ENCODE assay signal across 8 cellular contexts in genomic region chr20:44736170-44737021, GRCh38. TPM values are rescaled to one million over a fixed set of nuclear protein-coding genes. Genes with fewer than 3 reads are reported as not detected.
DNase-seq lines count a peak whose midpoint lies in the region; ATAC-seq and TF ChIP-seq lines count a peak whose summit lies in the region.

No MANE protein-coding gene starts in this region.

- intact Hi-C loops in heart left ventricle (cut with DNase I) = loop anchor here in 4 of 10 donors (10.0 kb wide), 3 partner anchors 202 to 522 kb away; partner anchors contain the start of gene OSER1 (in 2 of the 4)

- H3K4me1 ChIP-seq in heart left ventricle = peaks cover 0 to 16% (median 4%) of the 10 kb centered on the region in 12 donors
- H3K4me1 ChIP-seq in effector memory CD4-positive, alpha-beta T cell (ENCODE audit: control insufficient read depth, insufficient read depth, low read length, poor library complexity, severe bottlenecking) = no peaks in the 10 kb centered on the region

- H3K36me3 ChIP-seq in heart left ventricle = no peaks in the 10 kb centered on the region
- no peaks in the 10 kb centered on the region for H3K36me3 ChIP-seq in effector memory CD4-positive, alpha-beta T cell (ENCODE audit: control insufficient read depth, insufficient read depth, low read length)

- 44 to 61% (median 48%) methylated on average over 6 of the region's 6 CpGs for WGBS in heart left ventricle, 4 donors

- no peaks in the 10 kb centered on the region for H3K27me3 Mint-ChIP-seq in activated naive CD8-positive, alpha-beta T cell

- TF ChIP-seq POLR2A in heart left ventricle (IDR thresholded peaks at IDR 0.05) = no peak

- H3K4me1 Mint-ChIP-seq in activated naive CD8-positive, alpha-beta T cell (ENCODE audit: low read depth) = peaks cover 18% of the 10 kb centered on the region

- no peaks in the 10 kb centered on the region for H3K9me3 Mint-ChIP-seq in activated naive CD8-positive, alpha-beta T cell (ENCODE audit: low read depth)

- H3K27ac ChIP-seq in heart left ventricle = peak overlapping the region in 1 of 12 donors; percentile 35
- no peak overlapping the region for H3K27ac ChIP-seq in effector memory CD4-positive, alpha-beta T cell (ENCODE audit: insufficient read depth, low read length, poor library complexity, severe bottlenecking)

- peak overlapping the region in 1 of 12 donors; percentile 25 for H3K4me3 ChIP-seq in heart left ventricle
- H3K4me3 ChIP-seq in effector memory CD4-positive, alpha-beta T cell (ENCODE audit: insufficient read depth, low read depth, low read length, poor library complexity, severe bottlenecking) = no peak overlapping the region

- no peaks in the 10 kb centered on the region for H3K36me3 Mint-ChIP-seq in activated naive CD8-positive, alpha-beta T cell

- TF ChIP-seq CTCF in GM10266 (IDR thresholded peaks at IDR 0.05; ENCODE audit: control insufficient read depth, insufficient read depth, low read depth, missing control alignments) (no peak), heart left ventricle (IDR thresholded peaks at IDR 0.05) (peak in 3 of 12 donors; percentile 16 to 30 (median 27))

- peak overlapping the region; percentile 36 for H3K4me3 Mint-ChIP-seq in activated naive CD8-positive, alpha-beta T cell

- ATAC-seq in heart left ventricle (peak; percentile 53 to 85 (median 78)), GM19328 (IDR thresholded peaks at IDR 0.05; ENCODE audit: unreplicated experiment) (no peak)

- DNase-seq in AG08396 (ENCODE audit: low spot score) (peak; percentile 68), GM10266 (ENCODE audit: extremely low spot score) (peak; percentile 61), NCI-H524 (lab: John Stamatoyannopoulos, UW) (peak; percentile 84 to 92), heart left ventricle (peak in 4 of 5 donors; percentile 59 to 79 (median 70)), pulmonary artery endothelial cell (ENCODE audit: low read depth, low spot score) (peak; percentile 63)
- no peak for DNase-seq in effector memory CD4-positive, alpha-beta T cell

- no peaks in the 10 kb centered on the region for H3K27me3 ChIP-seq in heart left ventricle
- no peaks in the 10 kb centered on the region for H3K27me3 ChIP-seq in effector memory CD4-positive, alpha-beta T cell (replicated peaks; ENCODE audit: control insufficient read depth, insufficient read depth, low read length, poor library complexity, severe bottlenecking)

- peak overlapping the region; percentile 62 for H3K27ac Mint-ChIP-seq in activated naive CD8-positive, alpha-beta T cell

- no peaks in the 10 kb centered on the region for H3K9me3 ChIP-seq in heart left ventricle
- H3K9me3 ChIP-seq in effector memory CD4-positive, alpha-beta T cell (ENCODE audit: control insufficient read depth, low read length) = no peaks in the 10 kb centered on the region

RNA-seq across cellular contexts. Expression of gene KCNK15, which starts 9.3 kb away (rescaled TPM):
- total RNA-seq in heart left ventricle (1 to 10 TPM in 2 of 9 donors, under 1 TPM in 7; 0.12 to 2.2 (median 0.39) TPM), pulmonary artery endothelial cell (not detected in 2 replicates)
- under 1 TPM; 0.23 to 0.33 TPM for polyA plus RNA-seq in heart left ventricle

RNA-seq across cellular contexts. Expression of gene CCN5, which starts 21.2 kb away (rescaled TPM):
- total RNA-seq in heart left ventricle (10 to 100 TPM in 8 of 9 donors, 1 to 10 TPM in 1; 7.3 to 62.3 (median 28.7) TPM), pulmonary artery endothelial cell (not detected in 2 replicates)
- 10 to 100 TPM; 11.0 to 92.3 TPM for polyA plus RNA-seq in heart left ventricle

Comparison
In these comparisons a context has a peak if more than half of its experiments do, and no peak if none do; other contexts are left out.
1. DNase-seq: peak in AG08396 (single experiment), GM10266 (single experiment), NCI-H524 (2 of 2), heart left ventricle (4 of 5) and pulmonary artery endothelial cell (single experiment); none in effector memory CD4-positive, alpha-beta T cell (0 of 3).